Comparison of ENCODE assay signal across 15 cellular contexts in the genomic region with DNA sequence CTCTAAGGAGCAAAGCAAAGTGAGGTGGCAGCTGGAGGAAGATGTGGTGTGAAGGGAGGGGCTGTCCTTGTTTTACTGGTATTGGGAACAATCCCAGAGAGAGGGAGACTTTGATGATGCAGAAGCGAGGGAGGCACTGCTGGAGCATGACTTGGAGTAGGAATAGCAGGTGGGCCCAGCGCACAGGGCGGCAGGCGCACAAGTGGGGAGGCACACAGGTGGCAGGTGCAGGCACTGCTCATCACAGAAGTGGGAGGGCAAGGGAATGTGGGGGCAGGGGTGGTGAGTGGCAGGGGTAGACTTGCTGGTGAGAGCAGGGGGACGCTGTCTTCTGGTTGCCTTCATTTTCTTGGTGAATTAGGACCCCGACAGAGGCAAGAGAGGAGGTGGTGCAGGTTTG. TPM values are rescaled to one million over a fixed set of nuclear protein-coding genes. Genes with fewer than 3 reads are reported as not detected.
A peak's percentile ranks its signal among the peaks of the same experiment; 100 is the strongest.
DNase-seq lines count a peak whose midpoint lies in the region; ATAC-seq and TF ChIP-seq lines count a peak whose summit lies in the region.
"Had no signal": no experiment of that assay in that cellular context is flagged by ENCODE, and none has a peak within 500 bp of the region (broad histone marks: within the 10 kb centered on the region; RNA-seq: fewer than 3 reads in every experiment).

No MANE protein-coding gene starts in this region.

- intact Hi-C loops in dorsolateral prefrontal cortex (cut with DNase I), result no loop called here

- H3K27ac ChIP-seq in GM23248 (no peak overlapping the region), HEK293 (ENCODE audit: extremely low read depth, low read depth, low read length) (no peak overlapping the region), caudate nucleus (ENCODE audit: low read depth, low read length) (no peak overlapping the region), neuronal stem cell (replicated peaks; ENCODE audit: low read length) (no peak overlapping the region), dorsolateral prefrontal cortex (no peak overlapping the region)
- H3K27ac ChIP-seq: C4-2B had no signal

- H3K4me1 ChIP-seq in GM23248 (ENCODE audit: insufficient read depth), result peaks cover 20% of the 10 kb centered on the region
- H3K4me1 ChIP-seq in HEK293 (ENCODE audit: control insufficient read depth, insufficient read depth, low read length), result no peaks in the 10 kb centered on the region
- H3K4me1 ChIP-seq in neuronal stem cell (ENCODE audit: control insufficient read depth in 2 of 2, insufficient read depth in 1 of 2, low read depth in 1 of 2, low read length in 2 of 2), result no peaks in the 10 kb centered on the region

- H2BK12ac ChIP-seq in neuronal stem cell (ENCODE audit: low read length), result no peak overlapping the region

- in situ Hi-C loops in GM23248 (cut with MboI), result no loop called here

- H3K4me2 ChIP-seq in GM23248 (ENCODE audit: unreplicated experiment), result peak overlapping the region; percentile 30
- H3K4me2 ChIP-seq in neuronal stem cell (ENCODE audit: insufficient read depth, low read length, poor library complexity, severe bottlenecking), result no peak overlapping the region

- H3K4ac ChIP-seq in neuronal stem cell (ENCODE audit: low read length), result no peak overlapping the region

- no peaks in the 10 kb centered on the region for H3K79me1 ChIP-seq in neuronal stem cell (ENCODE audit: low read depth, low read length)

- no peak for DNase-seq in GM23248
- peak in 35 of 61 donors; percentile 12 to 82 (median 43) for DNase-seq in caudate nucleus (lab: John Stamatoyannopoulos, UW)
- no peak for DNase-seq in neuronal stem cell (ENCODE audit: low spot score)
- no peak for DNase-seq in NCI-H2107 (lab: John Stamatoyannopoulos, UW)
- DNase-seq in dorsolateral prefrontal cortex, result no peak
- DNase-seq: ACHN, NCI-H1092 treated with DMSO at 0.1 percent for 48 hours, NCI-H146, NCI-H2081, NCI-H510A treated with DMSO at 0.1 percent for 48 hours, NCI-H774, Right ventricle myocardium superior had no signal

- H2BK15ac ChIP-seq in neuronal stem cell (ENCODE audit: low read length), result no peak overlapping the region

- H2BK5ac ChIP-seq in neuronal stem cell (ENCODE audit: low read length), result no peak overlapping the region

- peak overlapping the region; percentile 7 for H2BK120ac ChIP-seq in neuronal stem cell (ENCODE audit: low read depth, low read length)

- H3K9me2 ChIP-seq in GM23248 (ENCODE audit: insufficient read depth), result no peaks in the 10 kb centered on the region

- CTCF ChIA-PET in HEK293 (lab: Yijun Ruan, JAX), result interaction anchor here (0.7 kb wide), 1 partner anchor 33 kb away, joined by 4 read pairs; no protein-coding TSS in a partner anchor

- POLR2A ChIA-PET in HEK293 (lab: Yijun Ruan, JAX), result interaction anchor here (1.8 kb wide), 1 partner anchor 18 kb away, joined by 6 read pairs; the partner anchor contains the start of genes DDX24 and IFI27L1

- no peaks in the 10 kb centered on the region for H3K79me2 ChIP-seq in GM23248 (ENCODE audit: insufficient read depth)

- no peak overlapping the region for H4K91ac ChIP-seq in neuronal stem cell (ENCODE audit: low read depth, low read length, poor library complexity)

- no peak overlapping the region for H3K18ac ChIP-seq in neuronal stem cell (ENCODE audit: low read length)

- H3K14ac ChIP-seq in neuronal stem cell (ENCODE audit: low read length), result no peak overlapping the region

- H2AFZ ChIP-seq in GM23248 (no peak overlapping the region), neuronal stem cell (ENCODE audit: low read length) (no peak overlapping the region)

- WGBS in GM23248 (ENCODE audit: low coverage in 1 of 2, low lambda C conversion rate in 2 of 2, missing lambda C conversion rate in 2 of 2), 2 experiments, result 94% methylated on average over 6 of the region's 6 CpGs
- WGBS in neuronal stem cell (ENCODE audit: extremely low coverage in 2 of 2, insufficient read length in 2 of 2, insufficient replicate concordance in 1 of 2), 2 donors, result no CpG with 5 or more reads among the region's 6 CpGs

- no peaks in the 10 kb centered on the region for H3K9me3 ChIP-seq in GM23248 (ENCODE audit: low read depth)
- no peaks in the 10 kb centered on the region for H3K9me3 ChIP-seq in HEK293 (ENCODE audit: control insufficient read depth, insufficient read depth, low read depth, low read length)
- no peaks in the 10 kb centered on the region for H3K9me3 ChIP-seq in neuronal stem cell (replicated peaks in 1 of 2; ENCODE audit: control insufficient read depth in 2 of 2, insufficient read depth in 1 of 2, low read depth in 1 of 2, low read length in 2 of 2)

- TF ChIP-seq CTCF in HEK293 (tag by site-specific recombination; IDR thresholded peaks at IDR 0.05), result no peak
- TF ChIP-seq CTCF in dorsolateral prefrontal cortex (IDR thresholded peaks at IDR 0.05 in 54 of 56, conservative IDR thresholded peaks at IDR 0.05 in 2 of 56; ENCODE audit: low read depth in 1 of 56, partially characterized antibody in 56 of 56), result no peak

- H3K4me3 ChIP-seq in GM23248 (no peak overlapping the region), HEK293 (ENCODE audit: low read depth, low read length) (no peak overlapping the region), neuronal stem cell (ENCODE audit: low read length in 2 of 2) (no peak overlapping the region), dorsolateral prefrontal cortex (no peak overlapping the region)

- no peak overlapping the region for H4K8ac ChIP-seq in neuronal stem cell (ENCODE audit: low read depth, low read length)

- H3F3A ChIP-seq in GM23248 (ENCODE audit: insufficient read depth), result peaks cover 20% of the 10 kb centered on the region

- H2AK5ac ChIP-seq in neuronal stem cell (ENCODE audit: low read depth, low read length), result no peak overlapping the region

- no peak for ATAC-seq in GM18867 (IDR thresholded peaks at IDR 0.05; ENCODE audit: unreplicated experiment)

- H3K23ac ChIP-seq in neuronal stem cell (ENCODE audit: low read depth, low read length, poor library complexity), result no peak overlapping the region

- H3K9ac ChIP-seq in GM23248 (no peak overlapping the region), neuronal stem cell (ENCODE audit: low read depth, low read length, poor library complexity) (no peak overlapping the region)

- H3K27me3 ChIP-seq in GM23248 (replicated peaks; ENCODE audit: insufficient read depth) (no peaks in the 10 kb centered on the region), neuronal stem cell (ENCODE audit: control insufficient read depth in 3 of 3, insufficient read depth in 3 of 3, low read depth in 1 of 3, low read length in 3 of 3) (no peaks in the 10 kb centered on the region), dorsolateral prefrontal cortex (no peaks in the 10 kb centered on the region)

- H3K36me3 ChIP-seq in GM23248 (ENCODE audit: low read depth) (no peaks in the 10 kb centered on the region), HEK293 (ENCODE audit: control insufficient read depth in 2 of 2, insufficient read depth in 1 of 2, low read length in 2 of 2) (peaks cover 0 to 32% of the 10 kb centered on the region in 2 experiments; a peak in 1 of 3 replicates), neuronal stem cell (replicated peaks in 1 of 2; ENCODE audit: control insufficient read depth in 2 of 2, insufficient read depth in 2 of 2, low read length in 2 of 2) (peaks cover 0 to 32% of the 10 kb centered on the region in 2 donors)

- no peaks in the 10 kb centered on the region for H4K20me1 ChIP-seq in GM23248 (ENCODE audit: insufficient read depth)

TF ChIP-seq in HEK293, 187 proteins besides CTCF, POLR2A, EP300 and RAD21:
- 0 out of 2 replicates have a peak, but pooled peaks have one; percentile 27 for TF ChIP-seq ZFHX2 (tag by site-specific recombination; conservative IDR thresholded peaks at IDR 0.05)
- no peak for TF ChIP-seq ZNF837 (tag by site-specific recombination; IDR thresholded peaks at IDR 0.05)
- TF ChIP-seq EGR2 (tag by site-specific recombination; IDR thresholded peaks at IDR 0.05; ENCODE audit: low read depth), result peak; percentile 50

RNA-seq across cellular contexts. Expression of gene IFI27, which starts 11.5 kb away (rescaled TPM):
- total RNA-seq in GM23248 (2014; rRNA removed; shearing (Covaris generic)), result not detected in 2 replicates
- polyA plus RNA-seq in GM23248 (2016; fragmentation: Nextera tagmentation; extraction: Ambion mirVana), result not detected in 2 replicates
- 8.0 TPM for polyA plus RNA-seq in neuronal stem cell (2013, experiment 1 of 2)
- polyA plus RNA-seq in neuronal stem cell (2013, experiment 2 of 2), result 8.8 TPM
- total RNA-seq in dorsolateral prefrontal cortex, result 100 to 1,000 TPM in 12 of 120 experiments, 10 to 100 TPM in 108; 23.6 to 180 (median 60.5) TPM

RNA-seq across cellular contexts. Expression of gene IFI27L1, which starts 17.9 kb away (rescaled TPM):
- total RNA-seq in GM23248 (2014; rRNA removed; shearing (Covaris generic)), result 13.5 and 14.2 TPM in 2 replicates
- polyA plus RNA-seq in GM23248 (2016; fragmentation: Nextera tagmentation; extraction: Ambion mirVana), result 31.8 and 32.6 TPM in 2 replicates
- polyA plus RNA-seq in neuronal stem cell (2013, experiment 1 of 2), result 39.8 TPM
- 38.1 TPM for polyA plus RNA-seq in neuronal stem cell (2013, experiment 2 of 2)
- total RNA-seq in dorsolateral prefrontal cortex, result 10 to 100 TPM; 13.3 to 47.8 (median 25.5) TPM

RNA-seq across cellular contexts. Expression of gene DDX24, which starts 18.0 kb away (rescaled TPM):
- total RNA-seq in GM23248 (2014; rRNA removed; shearing (Covaris generic)), result 123 and 125 TPM in 2 replicates
- polyA plus RNA-seq in GM23248 (2016; fragmentation: Nextera tagmentation; extraction: Ambion mirVana), result 143 and 149 TPM in 2 replicates
- polyA plus RNA-seq in neuronal stem cell (2013, experiment 1 of 2), result 106 TPM
- 112 TPM for polyA plus RNA-seq in neuronal stem cell (2013, experiment 2 of 2)
- total RNA-seq in dorsolateral prefrontal cortex, result 100 to 1,000 TPM; 170 to 541 (median 413) TPM

RNA-seq across cellular contexts. Expression of gene IFI27L2, which starts 30.4 kb away (rescaled TPM):
- total RNA-seq in GM23248 (2014; rRNA removed; shearing (Covaris generic)), result 61.7 and 95.3 TPM in 2 replicates
- 161 and 170 TPM in 2 replicates for polyA plus RNA-seq in GM23248 (2016; fragmentation: Nextera tagmentation; extraction: Ambion mirVana)
- 69.0 TPM for polyA plus RNA-seq in neuronal stem cell (2013, experiment 1 of 2)
- 68.1 TPM for polyA plus RNA-seq in neuronal stem cell (2013, experiment 2 of 2)
- 100 to 1,000 TPM in 1 of 120 experiments, 10 to 100 TPM in 119; 39.5 to 131 (median 61.8) TPM for total RNA-seq in dorsolateral prefrontal cortex

Comparison
In these comparisons a context has a peak if more than half of its experiments do, and no peak if none do; other contexts are left out.
1. DNase-seq: peak in caudate nucleus (35 of 61); none in GM23248 (single experiment), neuronal stem cell (single experiment), NCI-H2107 (single experiment) and dorsolateral prefrontal cortex (0 of 10).
2. RNA of gene IFI27, which starts 11.5 kb away (total RNA-seq): 23.6 to 180 TPM in dorsolateral prefrontal cortex; not detected in GM23248; every median in the first group is over 10 times any median in the second.